12 cellular contexts compared by ENCODE assay signal in genomic region chr20:32368930-32369329, GRCh38. TPM values are rescaled to one million over a fixed set of nuclear protein-coding genes. Genes with fewer than 3 reads are reported as not detected.
DNase-seq lines count a peak whose midpoint lies in the region; ATAC-seq and TF ChIP-seq lines count a peak whose summit lies in the region.
"Had no signal": no experiment of that assay in that cellular context is flagged by ENCODE, and none has a peak within 500 bp of the region (broad histone marks: within the 10 kb centered on the region; RNA-seq: fewer than 3 reads in every experiment).

No MANE protein-coding gene starts in this region.

- WGBS in mammary epithelial cell (ENCODE audit: low coverage, missing lambda C conversion rate): 56% methylated on average over 6 of the region's 6 CpGs

- H2AFZ ChIP-seq in OCI-LY3 (ENCODE audit: low read depth, low read length) (no peak overlapping the region), mammary epithelial cell (ENCODE audit: low read depth, low read length) (no peak overlapping the region)

- peak overlapping the region; percentile 87 for H3K4me2 ChIP-seq in OCI-LY3 (ENCODE audit: low read length)
- H3K4me2 ChIP-seq in mammary epithelial cell (ENCODE audit: insufficient read depth, low read depth, low read length): no peak overlapping the region

- no peak for TF ChIP-seq CTCF in OCI-LY3 (IDR thresholded peaks at IDR 0.05; ENCODE audit: low read depth, low read length)
- TF ChIP-seq CTCF in fibroblast of villous mesenchyme (IDR thresholded peaks at IDR 0.05; ENCODE audit: insufficient read depth, low read depth, low read length): no peak
- no peak for TF ChIP-seq CTCF in mammary epithelial cell (conservative IDR thresholded peaks at IDR 0.05 in 1 of 2, IDR thresholded peaks at IDR 0.05 in 1 of 2; ENCODE audit: extremely low read depth in 1 of 2, insufficient read depth in 1 of 2, low read depth in 1 of 2, low read length in 2 of 2)

- H4K20me1 ChIP-seq in OCI-LY3 (ENCODE audit: insufficient read depth, low read length): peaks cover 53% of the 10 kb centered on the region
- no peaks in the 10 kb centered on the region for H4K20me1 ChIP-seq in mammary epithelial cell (ENCODE audit: insufficient read depth, low read length)

- H3K9me3 ChIP-seq in OCI-LY3 (ENCODE audit: insufficient read depth, low read length) (no peaks in the 10 kb centered on the region), mammary epithelial cell (replicated peaks; ENCODE audit: insufficient read depth, low read length) (no peaks in the 10 kb centered on the region)
- H3K9me3 ChIP-seq: BLaER1 treated with 17β-estradiol and CSF1 and Interleukin-3, amounts not matched to agents 10 nM and 100 nM; gastroesophageal sphincter; spleen had no signal

- peak overlapping the region; percentile 82 for H3K27ac ChIP-seq in OCI-LY3 (ENCODE audit: low read length)
- no peak overlapping the region for H3K27ac ChIP-seq in mammary epithelial cell (ENCODE audit: insufficient read depth, low read depth, low read length)
- H3K27ac ChIP-seq: BLaER1 treated with 17β-estradiol and CSF1 and Interleukin-3, amounts not matched to agents 10 nM and 100 nM; gastroesophageal sphincter had no signal

- no TSS peak for BruUV-seq in mammary epithelial cell (replicated peaks; lab: Mats Ljungman, UMichigan)

- peak; percentile 52 for ATAC-seq in GM19351 (IDR thresholded peaks at IDR 0.05; ENCODE audit: unreplicated experiment)
- ATAC-seq: gastroesophageal sphincter had no signal

- H3K79me2 ChIP-seq in OCI-LY3 (ENCODE audit: low read length) (peaks cover 95% of the 10 kb centered on the region), mammary epithelial cell (ENCODE audit: insufficient read depth, low read length) (peaks cover 92% of the 10 kb centered on the region)

- in situ Hi-C loops in mammary epithelial cell (cut with MboI; ENCODE audit: low sequenced_read_pairs in 2 of 2): no loop called here

- H3K27me3 ChIP-seq in OCI-LY3 (ENCODE audit: low read depth, low read length) (no peaks in the 10 kb centered on the region), mammary epithelial cell (ENCODE audit: insufficient read depth, low read length) (no peaks in the 10 kb centered on the region)
- H3K27me3 ChIP-seq: BLaER1 treated with 17β-estradiol and CSF1 and Interleukin-3, amounts not matched to agents 10 nM and 100 nM; gastroesophageal sphincter; spleen had no signal

- H3K9ac ChIP-seq in OCI-LY3 (ENCODE audit: low read length) (peak overlapping the region; percentile 5; the same call in 1 of the 2 replicates), mammary epithelial cell (ENCODE audit: insufficient read depth, low read length) (no peak overlapping the region)
- H3K9ac ChIP-seq: BLaER1 treated with 17β-estradiol and CSF1 and Interleukin-3, amounts not matched to agents 10 nM and 100 nM had no signal

- DNase-seq in A172 (ENCODE audit: low spot score): peak; percentile 65
- DNase-seq in fibroblast of villous mesenchyme (ENCODE audit: low read depth): peak; percentile 38
- no peak for DNase-seq in occipital lobe (lab: John Stamatoyannopoulos, UW)
- no peak for DNase-seq in mammary epithelial cell
- DNase-seq in activated CD4-positive, CD25-positive, alpha-beta regulatory T cell treated with anti-CD3 and anti-CD28 coated beads, Interleukin-2, amount 50 U/mL, for 72 hours: no peak
- no peak for DNase-seq in NCI-H1436 treated with DMSO at 0.1 percent for 48 hours (lab: John Stamatoyannopoulos, UW)
- DNase-seq: NCI-H524 treated with DMSO at 0.1 percent for 48 hours, spleen had no signal

- intact Hi-C loops in mammary epithelial cell (cut with micrococcal nuclease): no loop called here

- H3K4me1 ChIP-seq in OCI-LY3 (ENCODE audit: low read length): peaks cover 63% of the 10 kb centered on the region
- H3K4me1 ChIP-seq in mammary epithelial cell (ENCODE audit: insufficient read depth, low read length): peaks cover 14% of the 10 kb centered on the region

- dilution Hi-C loops in mammary epithelial cell (cut with HindIII; ENCODE audit: low sequenced_read_pairs): no loop called here

- H3K36me3 ChIP-seq in OCI-LY3 (replicated peaks; ENCODE audit: low read depth, low read length) (peaks cover 20% of the 10 kb centered on the region), mammary epithelial cell (ENCODE audit: insufficient read depth, low read length) (peaks cover 12% of the 10 kb centered on the region)

- CTCF ChIA-PET in mammary epithelial cell (lab: Charles Lee; ENCODE audit: low non-redundant PET): interaction anchor here (0.6 kb wide), 1 partner anchor 533 kb away, joined by 46 read pairs; no protein-coding TSS in a partner anchor

- H3K4me3 ChIP-seq in OCI-LY3 (ENCODE audit: low read length) (peak overlapping the region; percentile 65), fibroblast of villous mesenchyme (ENCODE audit: low read depth, low read length) (no peak overlapping the region), mammary epithelial cell (replicated peaks in 1 of 3; ENCODE audit: insufficient read depth in 1 of 3, low read depth in 2 of 3, low read length in 3 of 3) (no peak overlapping the region)
- H3K4me3 ChIP-seq: BLaER1 treated with 17β-estradiol and CSF1 and Interleukin-3, amounts not matched to agents 10 nM and 100 nM; gastroesophageal sphincter; spleen had no signal

RNA-seq across cellular contexts. Expression of gene ASXL1, which starts 10.8 kb away (rescaled TPM):
- total RNA-seq in A172 (2014; rRNA removed; shearing (Covaris generic)): 49.2 and 49.7 TPM in 2 replicates
- total RNA-seq in fibroblast of villous mesenchyme (48.0 and 61.7 TPM in 2 replicates), occipital lobe (70.2 TPM), mammary epithelial cell (10 to 100 TPM; 37.2 to 60.1 TPM)
- 23.8 TPM for polyA plus RNA-seq in mammary epithelial cell
- polyA minus RNA-seq in mammary epithelial cell: 41.9 TPM

Comparison
In these comparisons a context has a peak if more than half of its experiments do, and no peak if none do; other contexts are left out.
1. DNase-seq: peak in A172 (single experiment) and fibroblast of villous mesenchyme (single experiment); none in occipital lobe (single experiment), mammary epithelial cell (single experiment), activated CD4-positive, CD25-positive, alpha-beta regulatory T cell treated with anti-CD3 and anti-CD28 coated beads, Interleukin-2, amount 50 U/mL, for 72 hours (single experiment) and NCI-H1436 treated with DMSO at 0.1 percent for 48 hours (single experiment).